Comparison of ENCODE assay signal across 21 cellular contexts in the genomic region with DNA sequence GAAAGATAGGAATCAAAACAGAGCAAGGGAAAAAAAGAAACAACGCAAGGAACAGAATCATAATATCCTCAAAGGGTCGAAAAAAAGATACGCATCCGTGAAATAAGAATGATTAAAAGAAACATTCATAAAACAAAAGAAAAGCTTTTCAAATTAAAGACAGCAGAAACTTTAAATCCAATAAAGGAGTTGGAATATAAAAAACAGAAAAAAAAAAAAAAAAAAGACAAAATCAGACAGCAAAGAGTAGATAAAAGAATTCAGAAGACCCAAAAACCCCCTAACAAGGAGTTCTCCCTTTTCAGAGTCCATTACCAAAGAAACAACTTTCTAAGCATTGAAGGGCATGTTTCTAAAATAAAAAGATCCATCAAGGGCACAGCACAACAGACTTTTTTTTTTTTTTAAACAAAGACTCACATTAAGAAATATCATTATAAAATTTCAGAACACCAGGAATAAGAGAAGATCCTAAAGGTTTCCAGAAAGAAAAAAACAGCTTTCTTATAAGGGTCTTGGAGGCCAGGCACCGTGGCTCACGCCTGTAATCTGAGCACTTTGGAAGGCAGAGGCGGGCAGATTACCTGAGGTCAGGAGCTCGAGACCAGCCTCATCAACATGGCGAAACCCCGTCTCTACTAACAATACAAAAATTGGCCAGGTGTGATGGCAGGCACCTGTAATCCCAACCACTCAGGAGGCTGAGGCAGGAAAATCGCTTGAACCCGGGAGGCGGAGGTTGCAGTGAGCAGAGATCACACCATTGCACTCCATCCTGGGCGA. TPM values are rescaled to one million over a fixed set of nuclear protein-coding genes. Genes with fewer than 3 reads are reported as not detected.
DNase-seq lines count a peak whose midpoint lies in the region; ATAC-seq and TF ChIP-seq lines count a peak whose summit lies in the region.
"Had no signal": no experiment of that assay in that cellular context is flagged by ENCODE, and none has a peak within 500 bp of the region (broad histone marks: within the 10 kb centered on the region; RNA-seq: fewer than 3 reads in every experiment).

No MANE protein-coding gene starts in this region.

- no peak for TF ChIP-seq EP300 in gastroesophageal sphincter (IDR thresholded peaks at IDR 0.05)

- H3K27me3 ChIP-seq in left ventricle myocardium inferior (ENCODE audit: low read depth) (no peaks in the 10 kb centered on the region), gastroesophageal sphincter (no peaks in the 10 kb centered on the region), osteoblast (ENCODE audit: insufficient read depth, low read length) (no peaks in the 10 kb centered on the region), tibial artery (no peaks in the 10 kb centered on the region)

- H3K27ac ChIP-seq in left ventricle myocardium inferior (replicated peaks) (peak overlapping the region; percentile 41), gastroesophageal sphincter (peak overlapping the region in 3 of 4 donors; percentile 34 to 37 (median 37)), osteoblast (ENCODE audit: low read depth, low read length) (peak overlapping the region; percentile 17), tibial artery (peak overlapping the region; percentile 57 to 70)
- H3K27ac ChIP-seq: GM23248 had no signal

- intact Hi-C loops in left ventricle myocardium inferior (cut with micrococcal nuclease) = no loop called here
- intact Hi-C loops in left cardiac atrium (cut with DNase I) = no loop called here
- intact Hi-C loops in tibial artery (cut with DNase I; ENCODE audit: low total_unique reads) = loop anchor here (10.0 kb wide), 1 partner anchor 47 kb away; a partner anchor contains a TSS

- H3K4me2 ChIP-seq in osteoblast (ENCODE audit: insufficient read depth, low read length) = peak overlapping the region; percentile 9

- 69 to 82% methylated on average over 9 to 11 of the region's 14 CpGs for WGBS in gastroesophageal sphincter (ENCODE audit: low coverage in 1 of 2), 2 donors

- H3K9me3 ChIP-seq in left ventricle myocardium inferior (replicated peaks) (no peaks in the 10 kb centered on the region), gastroesophageal sphincter (no peaks in the 10 kb centered on the region), osteoblast (ENCODE audit: low read depth, low read length) (no peaks in the 10 kb centered on the region), tibial artery (no peaks in the 10 kb centered on the region)

- ATAC-seq in left cardiac atrium (no peak), gastroesophageal sphincter (no peak), HG03457 (IDR thresholded peaks at IDR 0.05; ENCODE audit: unreplicated experiment) (no peak), GM18498 (IDR thresholded peaks at IDR 0.05; ENCODE audit: unreplicated experiment) (no peak)
- ATAC-seq: CD8-positive, alpha-beta T cell; left lobe of liver had no signal

- H3K4me3 ChIP-seq in left ventricle myocardium inferior (no peak overlapping the region), gastroesophageal sphincter (no peak overlapping the region), osteoblast (ENCODE audit: insufficient read depth, low read length) (no peak overlapping the region), tibial artery (no peak overlapping the region)
- H3K4me3 ChIP-seq: GM23248 had no signal

- peaks cover 68% of the 10 kb centered on the region for H4K20me1 ChIP-seq in osteoblast (ENCODE audit: insufficient read depth, low read length)

- no peak for DNase-seq in left ventricle myocardium inferior
- no peak for DNase-seq in left cardiac atrium
- DNase-seq in osteoblast (ENCODE audit: insufficient read length, low spot score, missing footprints) = no peak
- no peak for DNase-seq in tibial artery
- DNase-seq in ureter (ENCODE audit: low spot score) = no peak
- DNase-seq: activated CD4-positive, alpha-beta T cell treated with anti-CD3 and anti-CD28 coated beads, Interleukin-2, amount 10 ng/mL, durations not matched to agents 24 days and 14 days; activated naive CD4-positive, alpha-beta T cell treated with anti-CD3 and anti-CD28 coated beads, Interleukin-2, amount 50 U/mL, for 16 hours; amygdala; CD8-positive, alpha-beta T cell; DMS153; GM23248; head of caudate nucleus; KG1; NCI-H1436 treated with DMSO at 0.1 percent for 48 hours; NCI-H524; stimulated activated CD8-positive, alpha-beta memory T cell treated with anti-CD3 and anti-CD28 coated beads, Interleukin-4, amount 100 ng/mL, for 48 hours had no signal

- peaks cover 99% of the 10 kb centered on the region for H3K79me2 ChIP-seq in osteoblast (ENCODE audit: insufficient read depth, low read length)

- no peak overlapping the region for H2AFZ ChIP-seq in osteoblast (ENCODE audit: low read length)
- H2AFZ ChIP-seq: GM23248 had no signal

- H3K4me1 ChIP-seq in left ventricle myocardium inferior = peaks cover 75% of the 10 kb centered on the region
- peaks cover 9 to 80% (median 12%) of the 10 kb centered on the region in 3 donors for H3K4me1 ChIP-seq in gastroesophageal sphincter
- peaks cover 40% of the 10 kb centered on the region for H3K4me1 ChIP-seq in osteoblast (ENCODE audit: insufficient read depth, low read length)
- H3K4me1 ChIP-seq in tibial artery = peaks cover 0 to 98% (median 27%) of the 10 kb centered on the region in 4 donors

- no peak for TF ChIP-seq CTCF in left ventricle myocardium inferior (IDR thresholded peaks at IDR 0.05; ENCODE audit: borderline replicate concordance)
- TF ChIP-seq CTCF in gastroesophageal sphincter (IDR thresholded peaks at IDR 0.05) = no peak
- no peak for TF ChIP-seq CTCF in osteoblast (IDR thresholded peaks at IDR 0.05; ENCODE audit: extremely low read depth, low read depth, low read length)
- TF ChIP-seq CTCF in tibial artery (IDR thresholded peaks at IDR 0.05) = no peak

- H3K36me3 ChIP-seq in left ventricle myocardium inferior (no peaks in the 10 kb centered on the region), gastroesophageal sphincter (no peaks in the 10 kb centered on the region), osteoblast (ENCODE audit: insufficient read depth, low read length) (no peaks in the 10 kb centered on the region), tibial artery (no peaks in the 10 kb centered on the region)

- TF ChIP-seq POLR2A in gastroesophageal sphincter (IDR thresholded peaks at IDR 0.05) = no peak

RNA-seq across cellular contexts. Expression of a gene that starts 44.7 kb away (rescaled TPM):
- total RNA-seq in left ventricle myocardium inferior (78.6 TPM), left cardiac atrium (10 to 100 TPM; 73.4 to 79.0 TPM), gastroesophageal sphincter (100 to 1,000 TPM; 158 to 295 (median 225) TPM), osteoblast (344 and 453 TPM in 2 replicates), ureter (104 TPM)
- total RNA-seq: T-helper 1 cell treated with Interleukin-12 subunit alpha and Interleukin-12 subunit beta and Interleukin-4 antibody, amounts not matched to agents 30 ng/mL and 1 ng/mL, for 36 hours had no signal
